ENCODE assay signal across 16 cellular contexts in genomic region chr7:4286281-4286680, GRCh38.
"Had no signal": no experiment of that assay in that cellular context is flagged by ENCODE, and none has a peak within 500 bp of the region (broad histone marks: within the 10 kb centered on the region; RNA-seq: fewer than 3 reads in every experiment).

No MANE protein-coding gene starts in this region.

- H3K27ac ChIP-seq: parathyroid adenoma, suprapubic skin had no signal

- H3K36me3 ChIP-seq: suprapubic skin had no signal

- ATAC-seq: stimulated activated naive CD8-positive, alpha-beta T cell treated with anti-CD3 and anti-CD28 coated beads, Interleukin-15, Interleukin-2, amounts not matched to agents 100 U/mL and 50 U/mL, for 24 hours; WTC11 had no signal

- H3K4me3 ChIP-seq: lung, suprapubic skin had no signal

- H3K4me1 ChIP-seq: parathyroid adenoma, suprapubic skin had no signal

- H3K9me3 ChIP-seq: suprapubic skin had no signal

- DNase-seq: activated CD4-positive, alpha-beta T cell treated with anti-CD3 and anti-CD28 coated beads, Interleukin-2, amount 10 ng/mL, durations not matched to agents 7 days and 5 days; activated CD8-positive, alpha-beta memory T cell treated with anti-CD3 and anti-CD28 coated beads for 24 hours; activated naive CD4-positive, alpha-beta T cell treated with anti-CD3 and anti-CD28 coated beads, Interleukin-2, amount 10 ng/mL, durations not matched to agents 7 days and 5 days; central memory CD4-positive, alpha-beta T cell; cortex of kidney; effector memory CD4-positive, alpha-beta T cell; hippocampal formation; midbrain; retina; stimulated activated CD4-positive, alpha-beta T cell treated with anti-CD3 and anti-CD28 coated beads, Interleukin-4, amount 100 ng/mL, for 1 hour; stimulated activated CD8-positive, alpha-beta memory T cell treated with anti-CD3 and anti-CD28 coated beads, Interleukin-4, amount 100 ng/mL, for 48 hours; stimulated activated naive CD8-positive, alpha-beta T cell treated with anti-CD3 and anti-CD28 coated beads, Interleukin-15, Interleukin-2, amounts not matched to agents 100 U/mL and 50 U/mL, for 24 hours had no signal

- H3K27me3 ChIP-seq: suprapubic skin had no signal
